In genomic region chr19:2221918-2222317, GRCh38 we compare ENCODE assay signal across 15 cellular contexts. TPM values are rescaled to one million over a fixed set of nuclear protein-coding genes. Genes with fewer than 3 reads are reported as not detected.
DNase-seq lines count a peak whose midpoint lies in the region; ATAC-seq and TF ChIP-seq lines count a peak whose summit lies in the region.
"Had no signal": no experiment of that assay in that cellular context is flagged by ENCODE, and none has a peak within 500 bp of the region (broad histone marks: within the 10 kb centered on the region; RNA-seq: fewer than 3 reads in every experiment).

No MANE protein-coding gene starts in this region.

- H3K9ac ChIP-seq in DND-41 (ENCODE audit: low read depth, low read length): no peak overlapping the region

- H3K4me3 ChIP-seq in DND-41 (ENCODE audit: low read depth in 1 of 2, low read length in 2 of 2) (no peak overlapping the region), OCI-LY7 (ENCODE audit: low read depth, low read length, poor library complexity, severe bottlenecking) (no peak overlapping the region), gastrocnemius medialis (no peak overlapping the region)
- H3K4me3 ChIP-seq: right atrium auricular region, stomach had no signal

- H3K9me2 ChIP-seq in OCI-LY7 (ENCODE audit: insufficient read depth, low read length): no peaks in the 10 kb centered on the region

- H3K36me3 ChIP-seq in DND-41 (ENCODE audit: insufficient read depth, low read length) (peaks cover 94% of the 10 kb centered on the region), OCI-LY7 (ENCODE audit: insufficient read depth, low read length) (peaks cover 68% of the 10 kb centered on the region), gastrocnemius medialis (peaks cover 0 to 79% of the 10 kb centered on the region in 2 donors)

- ATAC-seq in DND-41 (ENCODE audit: insufficient read depth, low read depth) (no peak), gastrocnemius medialis (no peak)
- ATAC-seq: activated naive CD4-positive, alpha-beta T cell treated with anti-CD3 and anti-CD28 coated beads, Interleukin-2, amount 50 U/mL, for 72 hours had no signal

- H4K20me1 ChIP-seq in DND-41 (ENCODE audit: insufficient read depth, low read length) (peaks cover 31% of the 10 kb centered on the region), OCI-LY7 (ENCODE audit: insufficient read depth, low read length) (no peaks in the 10 kb centered on the region)

- no peaks in the 10 kb centered on the region for H3K9me3 ChIP-seq in DND-41 (ENCODE audit: insufficient read depth, low read length, severe bottlenecking)
- no peaks in the 10 kb centered on the region for H3K9me3 ChIP-seq in OCI-LY7 (ENCODE audit: low read length)
- H3K9me3 ChIP-seq in gastrocnemius medialis: no peaks in the 10 kb centered on the region
- H3K9me3 ChIP-seq: right atrium auricular region, stomach had no signal

- CTCF ChIA-PET in OCI-LY7 (lab: Charles Lee; ENCODE audit: unreplicated experiment): no interaction called here

- H3K9me3 Mint-ChIP-seq in endothelial cell (ENCODE audit: unreplicated experiment): no peaks in the 10 kb centered on the region
- no peaks in the 10 kb centered on the region for H3K9me3 Mint-ChIP-seq in activated naive CD8-positive, alpha-beta T cell treated with anti-CD3 and anti-CD28 coated beads for 36 hours
- H3K9me3 Mint-ChIP-seq: activated naive CD4-positive, alpha-beta T cell treated with anti-CD3 and anti-CD28 coated beads, Interleukin-2, amount 50 U/mL, for 72 hours had no signal

- H3K4me1 ChIP-seq in DND-41 (ENCODE audit: insufficient read depth, low read length): no peaks in the 10 kb centered on the region
- H3K4me1 ChIP-seq in OCI-LY7 (ENCODE audit: insufficient read depth, low read length, poor library complexity, severe bottlenecking): peaks cover 39% of the 10 kb centered on the region
- no peaks in the 10 kb centered on the region for H3K4me1 ChIP-seq in gastrocnemius medialis

- peaks cover 4% of the 10 kb centered on the region for H3K4me1 Mint-ChIP-seq in endothelial cell (ENCODE audit: unreplicated experiment)
- peaks cover 6% of the 10 kb centered on the region for H3K4me1 Mint-ChIP-seq in activated naive CD8-positive, alpha-beta T cell treated with anti-CD3 and anti-CD28 coated beads for 36 hours

- no peak for DNase-seq in DND-41
- DNase-seq in OCI-LY7 (ENCODE audit: low spot score): no peak
- peak; percentile 40 for DNase-seq in endothelial cell (ENCODE audit: low spot score)
- DNase-seq in gastrocnemius medialis: no peak
- no peak for DNase-seq in NCI-H2081 treated with DMSO at 0.1 percent for 48 hours (lab: John Stamatoyannopoulos, UW)
- no peak for DNase-seq in activated naive CD4-positive, alpha-beta T cell (lab: John Stamatoyannopoulos, UW)
- no peak for DNase-seq in iPS-NIHi7 (ENCODE audit: extremely low spot score)
- DNase-seq in activated naive CD8-positive, alpha-beta T cell treated with anti-CD3 and anti-CD28 coated beads for 36 hours: no peak
- DNase-seq: foreskin melanocyte, Kasumi-1, kidney, NCI-H187 treated with DMSO at 0.1 percent for 48 hours, stomach had no signal

- no peak for TF ChIP-seq POLR2A in gastrocnemius medialis (IDR thresholded peaks at IDR 0.05)

- POLR2A ChIA-PET in OCI-LY7 (lab: Charles Lee): no interaction called here

- H3K4me2 ChIP-seq in DND-41 (ENCODE audit: insufficient read depth, low read length) (no peak overlapping the region), OCI-LY7 (ENCODE audit: low read length) (no peak overlapping the region)

- H3K27ac ChIP-seq in DND-41 (ENCODE audit: low read length): no peak overlapping the region
- H3K27ac ChIP-seq in OCI-LY7 (ENCODE audit: low read depth, low read length, poor library complexity, severe bottlenecking): no peak overlapping the region
- H3K27ac ChIP-seq in gastrocnemius medialis: no peak overlapping the region
- H3K27ac ChIP-seq: right atrium auricular region had no signal

- peaks cover 8% of the 10 kb centered on the region; the same call in 1 of the 2 replicates for H3K79me2 ChIP-seq in DND-41 (ENCODE audit: insufficient read depth, low read length)
- no peaks in the 10 kb centered on the region for H3K79me2 ChIP-seq in OCI-LY7 (ENCODE audit: insufficient read depth, low read depth, low read length)

- intact Hi-C loops in OCI-LY7 (cut with micrococcal nuclease; ENCODE audit: unreplicated experiment) (no loop called here), gastrocnemius medialis (cut with DNase I; ENCODE audit: low total_unique reads) (no loop called here)

- TF ChIP-seq CTCF in DND-41 (IDR thresholded peaks at IDR 0.05; ENCODE audit: borderline replicate concordance, extremely low read depth, low read length, poor library complexity, severe bottlenecking): peak; percentile 42
- peak; percentile 57; the same call in 1 of the 2 replicates for TF ChIP-seq CTCF in OCI-LY7 (conservative IDR thresholded peaks at IDR 0.05; ENCODE audit: low read length)
- TF ChIP-seq CTCF in endothelial cell (IDR thresholded peaks at IDR 0.05; ENCODE audit: unreplicated experiment): no peak
- TF ChIP-seq CTCF in gastrocnemius medialis (IDR thresholded peaks at IDR 0.05 in 4 of 5, conservative IDR thresholded peaks at IDR 0.05 in 1 of 5): peak in 4 of 5 experiments; percentile 12 to 33 (median 14)

- BruUV-seq in OCI-LY7 (replicated peaks; lab: Mats Ljungman, UMichigan): no TSS peak

- no peak overlapping the region for H2AFZ ChIP-seq in DND-41 (ENCODE audit: low read depth, low read length)
- no peak overlapping the region for H2AFZ ChIP-seq in OCI-LY7 (ENCODE audit: low read length)

- in situ Hi-C loops in gastrocnemius medialis (cut with MboI; ENCODE audit: low sequenced_read_pairs in 4 of 4): loop anchor here in 1 of 4 donors (5.0 kb wide), 1 partner anchor 65 kb away; no protein-coding TSS in a partner anchor

- H3K27me3 ChIP-seq in DND-41 (ENCODE audit: insufficient read depth, low read length, poor library complexity): no peaks in the 10 kb centered on the region
- no peaks in the 10 kb centered on the region for H3K27me3 ChIP-seq in gastrocnemius medialis
- H3K27me3 ChIP-seq: right atrium auricular region, stomach had no signal

- peaks cover 16% of the 10 kb centered on the region for H3K36me3 Mint-ChIP-seq in endothelial cell (ENCODE audit: low read depth, unreplicated experiment)
- H3K36me3 Mint-ChIP-seq in activated naive CD8-positive, alpha-beta T cell treated with anti-CD3 and anti-CD28 coated beads for 36 hours: peaks cover 13% of the 10 kb centered on the region

- H3K27ac Mint-ChIP-seq in endothelial cell (ENCODE audit: unreplicated experiment): no peak overlapping the region
- H3K27ac Mint-ChIP-seq in activated naive CD8-positive, alpha-beta T cell treated with anti-CD3 and anti-CD28 coated beads for 36 hours: no peak overlapping the region

- H3K27me3 Mint-ChIP-seq in endothelial cell (ENCODE audit: unreplicated experiment): peaks cover 7% of the 10 kb centered on the region
- H3K27me3 Mint-ChIP-seq in activated naive CD8-positive, alpha-beta T cell treated with anti-CD3 and anti-CD28 coated beads for 36 hours: no peaks in the 10 kb centered on the region

- H3K4me3 Mint-ChIP-seq in endothelial cell (ENCODE audit: unreplicated experiment): no peak overlapping the region
- H3K4me3 Mint-ChIP-seq in activated naive CD8-positive, alpha-beta T cell treated with anti-CD3 and anti-CD28 coated beads for 36 hours: no peak overlapping the region

RNA-seq across cellular contexts. Expression of gene PLEKHJ1, which starts 14.2 kb away (rescaled TPM):
- total RNA-seq in OCI-LY7 (2014; rRNA removed; shearing (Covaris generic)): 205 and 221 TPM in 2 replicates
- total RNA-seq in OCI-LY7 (2022): 122 and 129 TPM in 2 replicates
- total RNA-seq in endothelial cell (ENCODE audit: unreplicated experiment): 126 TPM
- 10 to 100 TPM; 50.1 to 72.4 (median 61.6) TPM for total RNA-seq in gastrocnemius medialis
- 10 to 100 TPM; 82.7 to 84.6 TPM for total RNA-seq in activated naive CD8-positive, alpha-beta T cell treated with anti-CD3 and anti-CD28 coated beads for 36 hours

RNA-seq across cellular contexts. Expression of gene SF3A2, which starts 14.7 kb away (rescaled TPM):
- 104 and 124 TPM in 2 replicates for total RNA-seq in OCI-LY7 (2014; rRNA removed; shearing (Covaris generic))
- 206 and 207 TPM in 2 replicates for total RNA-seq in OCI-LY7 (2022)
- 137 TPM for total RNA-seq in endothelial cell (ENCODE audit: unreplicated experiment)
- total RNA-seq in gastrocnemius medialis: 10 to 100 TPM; 23.9 to 29.2 (median 26.5) TPM
- 100 to 1,000 TPM; 160 to 162 TPM for total RNA-seq in activated naive CD8-positive, alpha-beta T cell treated with anti-CD3 and anti-CD28 coated beads for 36 hours

RNA-seq across cellular contexts. Expression of gene AMH, which starts 27.2 kb away (rescaled TPM):
- 10.7 and 14.8 TPM in 2 replicates for total RNA-seq in OCI-LY7 (2014; rRNA removed; shearing (Covaris generic))
- total RNA-seq in OCI-LY7 (2022) (45.7 and 49.7 TPM in 2 replicates), endothelial cell (ENCODE audit: unreplicated experiment) (5.6 TPM), gastrocnemius medialis (1 to 10 TPM in 2 of 4 donors, under 1 TPM in 2; 0.80 to 3.9 (median 1.2) TPM)
- 1 to 10 TPM; 7.4 to 10.0 TPM for total RNA-seq in activated naive CD8-positive, alpha-beta T cell treated with anti-CD3 and anti-CD28 coated beads for 36 hours

RNA-seq across cellular contexts. Expression of gene JSRP1, which starts 34.3 kb away (rescaled TPM):
- total RNA-seq in OCI-LY7 (2014; rRNA removed; shearing (Covaris generic)): 0.44 and 1.5 TPM in 2 replicates
- total RNA-seq in OCI-LY7 (2022): 13.8 and 15.9 TPM in 2 replicates
- not detected for total RNA-seq in endothelial cell (ENCODE audit: unreplicated experiment)
- total RNA-seq in gastrocnemius medialis: 100 to 1,000 TPM; 152 to 383 (median 303) TPM
- total RNA-seq in activated naive CD8-positive, alpha-beta T cell treated with anti-CD3 and anti-CD28 coated beads for 36 hours: under 1 TPM; 0.45 to 0.50 TPM

RNA-seq across cellular contexts. Expression of gene DOT1L, which starts 58.2 kb away (rescaled TPM):
- 19.5 and 27.7 TPM in 2 replicates for total RNA-seq in OCI-LY7 (2014; rRNA removed; shearing (Covaris generic))
- total RNA-seq in OCI-LY7 (2022): 86.0 and 88.3 TPM in 2 replicates
- total RNA-seq in endothelial cell (ENCODE audit: unreplicated experiment): 57.1 TPM
- 10 to 100 TPM in 3 of 4 donors, 1 to 10 TPM in 1; 9.3 to 48.5 (median 15.8) TPM for total RNA-seq in gastrocnemius medialis
- total RNA-seq in activated naive CD8-positive, alpha-beta T cell treated with anti-CD3 and anti-CD28 coated beads for 36 hours: 10 to 100 TPM; 71.8 to 75.1 TPM
